In genomic region chr1:15071936-15072335, GRCh38 we compare ENCODE assay signal across 24 cellular contexts.
DNase-seq lines count a peak whose midpoint lies in the region; ATAC-seq, FAIRE-seq and TF ChIP-seq lines count a peak whose summit lies in the region.
"Had no signal": no experiment of that assay in that cellular context is flagged by ENCODE, and none has a peak within 500 bp of the region (broad histone marks: within the 10 kb centered on the region; RNA-seq: fewer than 3 reads in every experiment).

No MANE protein-coding gene starts in this region.

- H2AFZ ChIP-seq in HepG2 (ENCODE audit: low read length) (no peak overlapping the region), K562 (ENCODE audit: low read depth, low read length) (no peak overlapping the region)

- no peaks in the 10 kb centered on the region for H3K9me1 ChIP-seq in K562 (ENCODE audit: control insufficient read depth, insufficient read depth, low read length)

- in situ Hi-C loops in HepG2 (cut with HindIII; ENCODE audit: extremely low pct_ligation_motif_present, low pct_unique_long_range_greater_than_20kb): no loop called here
- in situ Hi-C loops in K562 (cut with MboI): no loop called here

- no peaks in the 10 kb centered on the region for H3K4me1 Mint-ChIP-seq in osteocyte (ENCODE audit: unreplicated experiment)
- no peaks in the 10 kb centered on the region for H3K4me1 Mint-ChIP-seq in CD4-positive, alpha-beta memory T cell
- H3K4me1 Mint-ChIP-seq: B cell; CD8-positive, alpha-beta memory T cell had no signal

- H3K9me3 Mint-ChIP-seq in osteocyte (ENCODE audit: unreplicated experiment): no peaks in the 10 kb centered on the region
- H3K9me3 Mint-ChIP-seq in CD4-positive, alpha-beta memory T cell: no peaks in the 10 kb centered on the region
- H3K9me3 Mint-ChIP-seq: CD4-positive, alpha-beta T cell; CD8-positive, alpha-beta memory T cell had no signal

- no peak for TF ChIP-seq EP300 in HepG2 (IDR thresholded peaks at IDR 0.05; ENCODE audit: low read depth in 2 of 2, low read length in 2 of 2)
- no peak for TF ChIP-seq EP300 in HepG2 (CRISPR knock-in tag; IDR thresholded peaks at IDR 0.05; ENCODE audit: borderline replicate concordance)
- no peak for TF ChIP-seq EP300 in K562 (IDR thresholded peaks at IDR 0.05; ENCODE audit: low read length)

- no peaks in the 10 kb centered on the region for H3K27me3 Mint-ChIP-seq in osteocyte (ENCODE audit: unreplicated experiment)
- peaks cover 0 to 2% of the 10 kb centered on the region in 2 donors for H3K27me3 Mint-ChIP-seq in CD4-positive, alpha-beta memory T cell
- H3K27me3 Mint-ChIP-seq: B cell; CD4-positive, alpha-beta T cell; CD8-positive, alpha-beta memory T cell had no signal

- H3K27ac Mint-ChIP-seq in osteocyte (ENCODE audit: unreplicated experiment): no peak overlapping the region
- H3K27ac Mint-ChIP-seq in CD4-positive, alpha-beta memory T cell: no peak overlapping the region
- H3K27ac Mint-ChIP-seq: B cell; CD4-positive, alpha-beta T cell had no signal

- H3K27me3 ChIP-seq in HepG2 (ENCODE audit: control insufficient read depth in 1 of 2, insufficient read depth in 2 of 2, low read length in 2 of 2) (no peaks in the 10 kb centered on the region), right lobe of liver (no peaks in the 10 kb centered on the region), K562 (ENCODE audit: control insufficient read depth in 2 of 2, insufficient read depth in 2 of 2, low read length in 2 of 2) (peaks cover 0 to 22% of the 10 kb centered on the region in 2 experiments; a peak in 2 of 5 replicates)
- no peaks in the 10 kb centered on the region for H3K27me3 ChIP-seq in CD4-positive, alpha-beta memory T cell (ENCODE audit: insufficient read depth, low read length)
- H3K27me3 ChIP-seq: BLaER1 treated with 17β-estradiol and CSF1 and Interleukin-3, amounts not matched to agents 10 nM and 100 nM had no signal

- H4K20me1 ChIP-seq in HepG2 (ENCODE audit: insufficient read depth, low read length) (no peaks in the 10 kb centered on the region), K562 (replicated peaks; ENCODE audit: control insufficient read depth, insufficient read depth, low read length) (peaks cover 8% of the 10 kb centered on the region; the same call in 1 of the 2 replicates)

- TF ChIP-seq POLR2A in HepG2 (IDR thresholded peaks at IDR 0.05; ENCODE audit: insufficient read depth in 1 of 2, low read depth in 2 of 2, low read length in 2 of 2): no peak
- no peak for TF ChIP-seq POLR2A in right lobe of liver (IDR thresholded peaks at IDR 0.05)
- TF ChIP-seq POLR2A in K562 (conservative IDR thresholded peaks at IDR 0.05): no peak

- BruUV-seq in HepG2 (replicated peaks; lab: Mats Ljungman, UMichigan) (no TSS peak), K562 (replicated peaks; lab: Mats Ljungman, UMichigan) (no TSS peak)

- POLR2A ChIA-PET in HepG2 (lab: Yijun Ruan, JAX): no interaction called here
- POLR2A ChIA-PET in K562 (lab: Yijun Ruan, JAX): interaction anchor here (0.6 to 1.3 kb wide), 2 partner anchors 17 to 789 kb away, joined by 3 read pairs; no protein-coding TSS in a partner anchor
- POLR2A ChIA-PET in CD4-positive, alpha-beta memory T cell (lab: Charles Lee; ENCODE audit: partially characterized antibody): no interaction called here

- H3K4me2 ChIP-seq in HepG2 (ENCODE audit: low read depth, low read length) (no peak overlapping the region), K562 (ENCODE audit: insufficient read depth, low read length) (no peak overlapping the region)
- H3K4me2 ChIP-seq: A549; BLaER1 treated with 17β-estradiol and CSF1 and Interleukin-3, amounts not matched to agents 10 nM and 100 nM had no signal

- DNase-seq in HepG2 (ENCODE audit: low spot score): no peak
- DNase-seq in right lobe of liver: no peak
- no peak for DNase-seq in K562 (ENCODE audit: extremely low read depth in 1 of 4, low spot score in 3 of 4)
- no peak for DNase-seq in osteocyte (ENCODE audit: extremely low spot score, unreplicated experiment)
- no peak for DNase-seq in CD4-positive, alpha-beta memory T cell
- DNase-seq: AML-193; CD4-positive, alpha-beta T cell; CD8-positive, alpha-beta memory T cell; COR-L47; DMS 273 treated with DMSO at 0.1 percent for 48 hours; DMS153; DMS53; DMS79; DND-41; EL; GDM1 had no signal

- H3K4me3 Mint-ChIP-seq in osteocyte (ENCODE audit: unreplicated experiment): no peak overlapping the region
- no peak overlapping the region for H3K4me3 Mint-ChIP-seq in CD4-positive, alpha-beta memory T cell
- H3K4me3 Mint-ChIP-seq: B cell; CD4-positive, alpha-beta T cell; CD8-positive, alpha-beta memory T cell had no signal

- CTCF ChIA-PET in HepG2 (lab: Yijun Ruan, JAX; ENCODE audit: low intra/inter-chr PET ratio, low total read pairs) (no interaction called here), K562 (lab: Yijun Ruan, JAX; ENCODE audit: low intra/inter-chr PET ratio) (no interaction called here)
- CTCF ChIA-PET in CD4-positive, alpha-beta memory T cell (lab: Charles Lee; ENCODE audit: partially characterized antibody): no interaction called here

- H3K9ac ChIP-seq in HepG2 (ENCODE audit: insufficient read depth, low read depth, low read length) (no peak overlapping the region), K562 (ENCODE audit: insufficient read depth in 1 of 2, low read depth in 2 of 2, low read length in 2 of 2) (no peak overlapping the region)
- H3K9ac ChIP-seq: BLaER1 treated with 17β-estradiol and CSF1 and Interleukin-3, amounts not matched to agents 10 nM and 100 nM had no signal

- ATAC-seq in HepG2 (no peak), right lobe of liver (no peak), K562 (no peak)
- ATAC-seq: A549, GM12878 had no signal

- H3K27ac ChIP-seq in HepG2 (ENCODE audit: extremely low read length, insufficient read depth, low read length) (no peak overlapping the region), right lobe of liver (no peak overlapping the region), K562 (ENCODE audit: extremely low read depth, low read depth, low read length) (no peak overlapping the region)
- no peak overlapping the region for H3K27ac ChIP-seq in CD4-positive, alpha-beta memory T cell (ENCODE audit: low read depth, low read length)
- H3K27ac ChIP-seq: 22Rv1; A549; BLaER1 treated with 17β-estradiol and CSF1 and Interleukin-3, amounts not matched to agents 10 nM and 100 nM; C4-2B had no signal

- peaks cover 3% of the 10 kb centered on the region for H3K36me3 Mint-ChIP-seq in osteocyte (ENCODE audit: unreplicated experiment)
- H3K36me3 Mint-ChIP-seq in CD4-positive, alpha-beta memory T cell: no peaks in the 10 kb centered on the region
- H3K36me3 Mint-ChIP-seq: CD8-positive, alpha-beta memory T cell had no signal

- H3K36me3 ChIP-seq in HepG2 (replicated peaks in 1 of 2; ENCODE audit: control insufficient read depth in 1 of 2, insufficient read depth in 2 of 2, low read length in 2 of 2) (peaks cover 0 to 6% of the 10 kb centered on the region in 2 experiments; a peak in 1 of 5 replicates), right lobe of liver (no peaks in the 10 kb centered on the region), K562 (ENCODE audit: control insufficient read depth, insufficient read depth, low read length) (no peaks in the 10 kb centered on the region)
- no peaks in the 10 kb centered on the region for H3K36me3 ChIP-seq in CD4-positive, alpha-beta memory T cell (ENCODE audit: insufficient read depth, low read length)

- no peaks in the 10 kb centered on the region for H3K79me2 ChIP-seq in HepG2 (ENCODE audit: insufficient read depth, low read length)
- no peaks in the 10 kb centered on the region for H3K79me2 ChIP-seq in K562 (ENCODE audit: control insufficient read depth, insufficient read depth, low read length)

- no peak for TF ChIP-seq CTCF in HepG2 (CRISPR knock-in tag; IDR thresholded peaks at IDR 0.05)
- TF ChIP-seq CTCF in right lobe of liver (IDR thresholded peaks at IDR 0.05): no peak
- TF ChIP-seq CTCF in K562 (IDR thresholded peaks at IDR 0.05 in 2 of 3, conservative IDR thresholded peaks at IDR 0.05 in 1 of 3; ENCODE audit: insufficient read depth in 2 of 3, low read depth in 1 of 3, low read length in 3 of 3): no peak
- TF ChIP-seq CTCF in osteocyte (IDR thresholded peaks at IDR 0.05): no peak

- no peak for TF ChIP-seq RAD21 in HepG2 (CRISPR knock-in tag; IDR thresholded peaks at IDR 0.05)
- no peak for TF ChIP-seq RAD21 in K562 (CRISPR knock-in tag; conservative IDR thresholded peaks at IDR 0.05 in 1 of 2, IDR thresholded peaks at IDR 0.05 in 1 of 2)

- H3K4me1 ChIP-seq in HepG2 (ENCODE audit: insufficient read depth, low read length): no peaks in the 10 kb centered on the region
- H3K4me1 ChIP-seq in right lobe of liver: no peaks in the 10 kb centered on the region
- no peaks in the 10 kb centered on the region for H3K4me1 ChIP-seq in K562 (replicated peaks in 1 of 2; ENCODE audit: control insufficient read depth in 2 of 2, insufficient read depth in 2 of 2, low read length in 2 of 2)
- H3K4me1 ChIP-seq in CD4-positive, alpha-beta memory T cell (ENCODE audit: insufficient read depth, low read length): no peaks in the 10 kb centered on the region
- H3K4me1 ChIP-seq: A549 had no signal

- intact Hi-C loops in HepG2 (cut with micrococcal nuclease; ENCODE audit: unreplicated experiment) (no loop called here), right lobe of liver (cut with DNase I) (no loop called here), K562 (cut with micrococcal nuclease) (no loop called here)
- intact Hi-C loops in CD4-positive, alpha-beta memory T cell (cut with micrococcal nuclease): no loop called here

- H3K9me3 ChIP-seq in HepG2 (ENCODE audit: low read length) (no peaks in the 10 kb centered on the region), right lobe of liver (no peaks in the 10 kb centered on the region), K562 (replicated peaks; ENCODE audit: control insufficient read depth, insufficient read depth, low read depth, low read length) (no peaks in the 10 kb centered on the region)
- H3K9me3 ChIP-seq in CD4-positive, alpha-beta memory T cell (ENCODE audit: control insufficient read depth in 1 of 2, low read length in 2 of 2): no peaks in the 10 kb centered on the region
- H3K9me3 ChIP-seq: A549; BLaER1 treated with 17β-estradiol and CSF1 and Interleukin-3, amounts not matched to agents 10 nM and 100 nM had no signal

- H3K4me3 ChIP-seq in HepG2 (replicated peaks in 1 of 3; ENCODE audit: insufficient read depth in 1 of 3, low read depth in 2 of 3, low read length in 3 of 3) (no peak overlapping the region), right lobe of liver (no peak overlapping the region), K562 (no peak overlapping the region)
- no peak overlapping the region for H3K4me3 ChIP-seq in CD4-positive, alpha-beta memory T cell (ENCODE audit: low read length in 2 of 2)
- H3K4me3 ChIP-seq: A549; BLaER1 treated with 17β-estradiol and CSF1 and Interleukin-3, amounts not matched to agents 10 nM and 100 nM; GM12878 had no signal

- FAIRE-seq in HepG2 (lab: Jason Lieb, UNC): no peak
- no peak for FAIRE-seq in K562 (lab: Jason Lieb, UNC)
- FAIRE-seq: A549, GM12878, GM12892, GM18507 had no signal

- 89% methylated on average over 6 of the region's 6 CpGs for WGBS in HepG2 (ENCODE audit: low lambda C conversion rate)
- WGBS in right lobe of liver (ENCODE audit: insufficient coverage, low coverage, low lambda C conversion rate, missing lambda C conversion rate): 61% methylated on average over 3 of the region's 6 CpGs
- WGBS in K562 (ENCODE audit: insufficient coverage, low coverage, missing lambda C conversion rate): 71% methylated on average over 6 of the region's 6 CpGs

TF ChIP-seq in HepG2, 621 proteins besides CTCF, POLR2A, EP300 and RAD21 (continues in another document):
- no peak for TF ChIP-seq FOXM1 (CRISPR knock-in tag; IDR thresholded peaks at IDR 0.05)

Comparison
In these comparisons a context has a peak if more than half of its experiments do, and no peak if none do; other contexts are left out.
1. Of the 241 proteins assayed by ChIP-seq in both HepG2 and K562: peak only in HepG2: none; only in K562: ADNP, CHD4, HDAC2 and KDM1A; in both: none; in neither: 237.